In genomic region chr22:37996515-37997246, GRCh38 we compare ENCODE assay signal across 10 cellular contexts. TPM values are rescaled to one million over a fixed set of nuclear protein-coding genes. Genes with fewer than 3 reads are reported as not detected.
A peak's percentile ranks its signal among the peaks of the same experiment; 100 is the strongest.
DNase-seq lines count a peak whose midpoint lies in the region; ATAC-seq and TF ChIP-seq lines count a peak whose summit lies in the region.
"Had no signal": no experiment of that assay in that cellular context is flagged by ENCODE, and none has a peak within 500 bp of the region (broad histone marks: within the 10 kb centered on the region; RNA-seq: fewer than 3 reads in every experiment).

No MANE protein-coding gene starts in this region.

- no peak overlapping the region for H2AK5ac ChIP-seq in H9 (ENCODE audit: insufficient read length, low read length)

- TF ChIP-seq CTCF in H9 (conservative IDR thresholded peaks at IDR 0.05): peak; percentile 24; the same call in 1 of the 3 replicates
- no peak for TF ChIP-seq CTCF in WTC11 (IDR thresholded peaks at IDR 0.05)

- ATAC-seq in WTC11 (peak; percentile 14; the same call in 1 of the 2 replicates), left colon (peak; percentile 77), HG02571 (IDR thresholded peaks at IDR 0.05; ENCODE audit: unreplicated experiment) (no peak)

- no peak overlapping the region for H2BK120ac ChIP-seq in H9 (ENCODE audit: low read depth, low read length, poor library complexity, severe bottlenecking)

- H3K4me1 Mint-ChIP-seq in H9 (peaks cover 22 to 42% of the 10 kb centered on the region in 2 experiments), WTC11 (peaks cover 27% of the 10 kb centered on the region)

- H3K27ac Mint-ChIP-seq in H9 (no peak overlapping the region; a peak in 1 of 7 replicates), WTC11 (no peak overlapping the region)

- intact Hi-C loops in left colon (cut with DNase I, micrococcal nuclease): no loop called here

- no peak overlapping the region for H2BK20ac ChIP-seq in H9 (ENCODE audit: low read depth, low read length, poor library complexity, severe bottlenecking)

- no peaks in the 10 kb centered on the region for H3K79me2 ChIP-seq in H9 (ENCODE audit: insufficient read depth, low read length)

- H4K8ac ChIP-seq in H9 (replicated peaks; ENCODE audit: insufficient read length, low read depth, low read length): no peak overlapping the region

- no peaks in the 10 kb centered on the region for H3K79me1 ChIP-seq in H9 (ENCODE audit: insufficient read depth, low read depth, low read length, poor library complexity, severe bottlenecking)

- H3K36me3 Mint-ChIP-seq in H9 (ENCODE audit: insufficient read depth in 1 of 3, low read depth in 3 of 3): no peaks in the 10 kb centered on the region
- no peaks in the 10 kb centered on the region for H3K36me3 Mint-ChIP-seq in WTC11

- CTCF ChIA-PET in WTC11 (lab: Charles Lee): interaction anchor here (0.6 to 5.4 kb wide), 6 partner anchors 14 to 140 kb away, joined by 3 to 36 read pairs (median 4); no protein-coding TSS in a partner anchor

- H4K5ac ChIP-seq in H9 (ENCODE audit: insufficient read length, low read depth, low read length): no peak overlapping the region

- peaks cover 3% of the 10 kb centered on the region; the same call in 1 of the 2 replicates for H3K4me1 ChIP-seq in H9 (ENCODE audit: insufficient read depth, low read length)

- no peak overlapping the region for H3T11ph ChIP-seq in H9 (ENCODE audit: low read length)

- H4K91ac ChIP-seq in H9 (ENCODE audit: insufficient read length, low read depth, low read length): no peak overlapping the region

- H4K20me1 ChIP-seq in H9 (ENCODE audit: control insufficient read depth, insufficient read depth, insufficient read length): no peaks in the 10 kb centered on the region

- no peak overlapping the region for H3K23ac ChIP-seq in H9 (ENCODE audit: insufficient read length, low read depth, low read length)

- H3K9me3 Mint-ChIP-seq in H9 (no peaks in the 10 kb centered on the region), WTC11 (no peaks in the 10 kb centered on the region)

- no peak overlapping the region for H2BK5ac ChIP-seq in H9 (ENCODE audit: insufficient read length, low read length)

- no peak overlapping the region for H3K4ac ChIP-seq in H9 (ENCODE audit: low read depth, low read length)

- POLR2A ChIA-PET in WTC11 (lab: Charles Lee): no interaction called here

- WGBS in H9 (ENCODE audit: extremely low coverage, insufficient read length, low lambda C conversion rate): no CpG with 5 or more reads among the region's 8 CpGs

- H3K9me3 ChIP-seq in H9 (ENCODE audit: control insufficient read depth, low read depth, low read length): no peaks in the 10 kb centered on the region

- no peaks in the 10 kb centered on the region for H3K23me2 ChIP-seq in H9 (ENCODE audit: insufficient read length, low read depth, low read length, poor library complexity, severe bottlenecking)

- no peak overlapping the region for H2BK15ac ChIP-seq in H9 (ENCODE audit: low read depth, low read length)

- DNase-seq in 8988T (peak; percentile 37), H9 (no peak), WTC11 (ENCODE audit: low spot score) (no peak), left colon (peak in 1 of 2 donors; percentile 30), NOMO-1 (lab: John Stamatoyannopoulos, UW; ENCODE audit: unreplicated experiment in 2 of 2) (no peak), activated gamma-delta T cell (lab: John Stamatoyannopoulos, UW) (no peak), GOT3 (lab: John Stamatoyannopoulos, UW) (no peak)
- DNase-seq: EL, Kasumi-1 had no signal

- H3K56ac ChIP-seq in H9 (ENCODE audit: insufficient read length, low read depth, low read length): no peak overlapping the region

- H3K27me3 ChIP-seq in H9 (ENCODE audit: insufficient read depth, low read length): no peaks in the 10 kb centered on the region

- H3K4me3 Mint-ChIP-seq in H9: no peak overlapping the region
- no peak overlapping the region for H3K4me3 Mint-ChIP-seq in WTC11

- H3K9ac ChIP-seq in H9 (ENCODE audit: extremely low read depth, insufficient read length, low read length): no peak overlapping the region

- no peak overlapping the region for H2BK12ac ChIP-seq in H9 (ENCODE audit: insufficient read length, low read depth, low read length)

- H3K27ac ChIP-seq in H9 (ENCODE audit: insufficient read length, low read depth, low read length): no peak overlapping the region

- H3K18ac ChIP-seq in H9 (ENCODE audit: insufficient read length, low read depth, low read length): no peak overlapping the region

- H3K4me2 ChIP-seq in H9 (ENCODE audit: insufficient read depth, insufficient read length, low read length): no peak overlapping the region

- no peak overlapping the region for H2AFZ ChIP-seq in H9 (ENCODE audit: low read length)

- peaks cover 11% of the 10 kb centered on the region for H3K27me3 Mint-ChIP-seq in H9 (ENCODE audit: low read depth)
- no peaks in the 10 kb centered on the region for H3K27me3 Mint-ChIP-seq in WTC11 (ENCODE audit: low read depth)

- no peak overlapping the region; the same call in 1 of the 2 replicates for H3K14ac ChIP-seq in H9 (ENCODE audit: insufficient read depth, low read length)

TF ChIP-seq in WTC11, 78 proteins besides CTCF, POLR2A, EP300 and RAD21:
- no peak for TF ChIP-seq NFYB (CRISPR knock-in tag; conservative IDR thresholded peaks at IDR 0.05; ENCODE audit: low read depth)
- TF ChIP-seq IRF1 (CRISPR knock-in tag; IDR thresholded peaks at IDR 0.05): no peak
- no peak for TF ChIP-seq NFATC4 (CRISPR knock-in tag; IDR thresholded peaks at IDR 0.05)
- no peak for TF ChIP-seq GABPB1 (CRISPR knock-in tag; IDR thresholded peaks at IDR 0.05)
- no peak for TF ChIP-seq ZNF317 (CRISPR knock-in tag; IDR thresholded peaks at IDR 0.05; ENCODE audit: borderline replicate concordance, low read depth)
- no peak for TF ChIP-seq ZNF671 (CRISPR knock-in tag; IDR thresholded peaks at IDR 0.05)
- no peak for TF ChIP-seq JUN (CRISPR knock-in tag; IDR thresholded peaks at IDR 0.05)
- no peak for TF ChIP-seq GRHL2 (CRISPR knock-in tag; IDR thresholded peaks at IDR 0.05; ENCODE audit: insufficient replicate concordance, severe bottlenecking)
- no peak for TF ChIP-seq TCF7 (CRISPR knock-in tag; IDR thresholded peaks at IDR 0.05; ENCODE audit: low read depth)
- TF ChIP-seq ZBTB21 (CRISPR knock-in tag; IDR thresholded peaks at IDR 0.05; ENCODE audit: borderline replicate concordance): no peak
- no peak for TF ChIP-seq E2F5 (CRISPR knock-in tag; IDR thresholded peaks at IDR 0.05)
- no peak for TF ChIP-seq USF2 (CRISPR knock-in tag; IDR thresholded peaks at IDR 0.05)
- TF ChIP-seq NR2C2 (CRISPR knock-in tag; IDR thresholded peaks at IDR 0.05): no peak
- TF ChIP-seq PRRX2 (CRISPR knock-in tag; IDR thresholded peaks at IDR 0.05): no peak
- no peak for TF ChIP-seq CBFB (CRISPR knock-in tag; IDR thresholded peaks at IDR 0.05; ENCODE audit: low read depth)
- no peak for TF ChIP-seq ELF4 (CRISPR knock-in tag; IDR thresholded peaks at IDR 0.05; ENCODE audit: low read depth)
- no peak for TF ChIP-seq ZMAT4 (CRISPR knock-in tag; IDR thresholded peaks at IDR 0.05)
TF ChIP-seq in WTC11: peak in this region for 0.

RNA-seq across cellular contexts. Expression of gene SOX10, which starts 12.3 kb away (rescaled TPM):
- total RNA-seq in H9 (2021) (2.1 and 2.4 TPM in 2 replicates), WTC11 (2021) (2.7 to 3.6 TPM (median 3.0 TPM) in 3 replicates), left colon (1 to 10 TPM; 1.5 to 3.7 TPM)

RNA-seq across cellular contexts. Expression of gene POLR2F, which starts 43.2 kb away (rescaled TPM):
- total RNA-seq in H9 (2021) (141 and 147 TPM in 2 replicates), WTC11 (2021) (128 to 138 TPM (median 132 TPM) in 3 replicates), left colon (10 to 100 TPM; 51.1 to 60.2 TPM)

RNA-seq across cellular contexts. Expression of gene C22orf23, which starts 43.3 kb away (rescaled TPM):
- 0.55 and 0.57 TPM in 2 replicates for total RNA-seq in H9 (2021)
- total RNA-seq in WTC11 (2021): 0.16 to 0.96 TPM (median 0.72 TPM) in 3 replicates
- total RNA-seq in left colon: not detected
